17 cellular contexts compared by ENCODE assay signal in the genomic region with DNA sequence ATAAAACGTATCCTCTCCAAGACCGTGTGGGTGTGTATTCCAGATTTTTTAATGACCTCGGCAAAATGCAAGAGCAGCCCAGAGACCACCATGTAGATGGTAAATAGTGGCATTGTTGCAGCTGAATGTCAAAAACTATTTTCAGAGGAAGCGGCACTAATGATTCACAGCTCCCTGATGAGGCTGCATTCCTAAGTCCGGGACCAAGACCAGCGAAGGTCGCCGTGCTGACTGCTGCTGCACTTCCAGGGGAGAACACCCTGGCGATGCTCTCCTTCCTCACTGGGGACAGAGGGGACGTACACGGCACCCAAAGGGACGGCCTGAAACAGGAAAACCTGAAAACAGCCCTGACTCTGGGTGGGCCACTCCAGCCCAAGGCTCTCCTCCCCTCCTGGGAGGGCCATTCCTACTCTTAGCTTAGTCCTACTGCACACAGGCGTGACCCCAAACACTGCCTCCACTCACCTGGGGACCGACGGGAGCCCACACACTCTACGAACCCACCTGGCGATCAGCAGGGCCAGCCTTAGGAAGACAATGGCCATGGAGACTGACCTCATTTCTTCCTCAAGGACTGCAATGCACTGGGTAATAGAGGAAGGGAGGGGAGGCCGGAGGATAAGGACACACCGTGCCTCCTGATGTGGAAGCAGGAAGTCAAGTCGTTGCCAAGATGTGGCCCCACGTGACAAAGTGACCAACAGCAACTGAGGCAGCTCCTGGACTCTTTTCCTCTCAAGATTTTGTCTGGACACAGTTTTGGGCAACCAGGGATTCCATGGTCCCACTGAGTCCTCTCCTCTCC.
DNase-seq lines count a peak whose midpoint lies in the region; ATAC-seq, FAIRE-seq and TF ChIP-seq lines count a peak whose summit lies in the region.
"Had no signal": no experiment of that assay in that cellular context is flagged by ENCODE, and none has a peak within 500 bp of the region (broad histone marks: within the 10 kb centered on the region; RNA-seq: fewer than 3 reads in every experiment).

No MANE protein-coding gene starts in this region.

- no peak overlapping the region for H4K5ac ChIP-seq in H9 (ENCODE audit: insufficient read length, low read depth, low read length)
- H4K5ac ChIP-seq in H1 (ENCODE audit: insufficient read length, low read depth, low read length): no peak overlapping the region

- no peak overlapping the region for H2AFZ ChIP-seq in H9 (ENCODE audit: low read length)
- no peak overlapping the region for H2AFZ ChIP-seq in H1 (ENCODE audit: low read length)

- H3K23ac ChIP-seq in H9 (ENCODE audit: insufficient read length, low read depth, low read length): no peak overlapping the region
- H3K23ac ChIP-seq in H1 (ENCODE audit: insufficient read length): no peak overlapping the region

- H3K27me3 ChIP-seq in H9 (ENCODE audit: insufficient read depth, low read length) (no peaks in the 10 kb centered on the region), H1 (replicated peaks in 1 of 4; ENCODE audit: control insufficient read depth in 3 of 4, extremely low read depth in 1 of 4, insufficient read depth in 3 of 4, low read length in 3 of 4) (no peaks in the 10 kb centered on the region), neutrophil (no peaks in the 10 kb centered on the region), left ventricle myocardium inferior (ENCODE audit: low read depth) (no peaks in the 10 kb centered on the region)
- H3K27me3 ChIP-seq: heart right ventricle had no signal

- 84% methylated on average over 14 of the region's 21 CpGs for WGBS in A549 (ENCODE audit: missing lambda C conversion rate)
- no CpG with 5 or more reads among the region's 21 CpGs for WGBS in H9 (ENCODE audit: extremely low coverage, insufficient read length, low lambda C conversion rate)
- WGBS in H1 (ENCODE audit: extremely low coverage in 1 of 2, insufficient coverage in 1 of 2, insufficient read length in 1 of 2, insufficient replicate concordance in 2 of 2, low coverage in 1 of 2, low lambda C conversion rate in 2 of 2, missing lambda C conversion rate in 1 of 2), 2 experiments: 88% methylated on average over 20 of the region's 21 CpGs; no CpG with 5 or more reads in 1 of the 2 experiments

- H4K8ac ChIP-seq in H9 (replicated peaks; ENCODE audit: insufficient read length, low read depth, low read length) (no peak overlapping the region), H1 (ENCODE audit: extremely low read depth, insufficient read depth, low read length) (no peak overlapping the region)

- H3K9me3 Mint-ChIP-seq in H9: peaks cover 0 to 6% of the 10 kb centered on the region in 2 experiments; a peak in 1 of 5 replicates

- H3K14ac ChIP-seq in H9 (ENCODE audit: insufficient read depth, low read length): no peak overlapping the region
- H3K14ac ChIP-seq in H1 (ENCODE audit: insufficient read length): no peak overlapping the region

- no peak overlapping the region for H2AK5ac ChIP-seq in H9 (ENCODE audit: insufficient read length, low read length)
- no peak overlapping the region for H2AK5ac ChIP-seq in H1 (ENCODE audit: low read depth, low read length)

- H3K9ac ChIP-seq in H9 (ENCODE audit: extremely low read depth, insufficient read length, low read length) (no peak overlapping the region), H1 (replicated peaks in 1 of 4; ENCODE audit: extremely low read depth in 1 of 4, low read depth in 3 of 4, low read length in 3 of 4) (no peak overlapping the region)

- TF ChIP-seq EP300 in A549 (IDR thresholded peaks at IDR 0.05) (no peak), H1 (IDR thresholded peaks at IDR 0.05; ENCODE audit: borderline replicate concordance in 1 of 2, low read depth in 2 of 2, low read length in 2 of 2) (no peak)

- no peaks in the 10 kb centered on the region for H3K27me3 Mint-ChIP-seq in H9 (ENCODE audit: low read depth)

- DNase-seq in A549 (ENCODE audit: low read depth in 1 of 2, low spot score in 1 of 2): no peak
- DNase-seq in H9: peak; percentile 27
- DNase-seq in H1 (ENCODE audit: low read depth in 1 of 2, low spot score in 2 of 2): no peak
- no peak for DNase-seq in left ventricle myocardium inferior
- DNase-seq in Right ventricle myocardium inferior (ENCODE audit: missing footprints): no peak
- DNase-seq: cerebellar nuclear complex; H7; heart right ventricle; NCI-H1048; RPMI8226; stimulated activated CD4-positive, alpha-beta T cell treated with anti-CD3 and anti-CD28 coated beads, Interleukin-1b, Interleukin-23, amount 100 ng/mL, for 48 hours; T-helper 1 cell had no signal

- H3K27ac Mint-ChIP-seq in H9: peak overlapping the region in 1 of 3 experiments; percentile 91; a peak in 2 of 7 replicates

- POLR2A ChIA-PET in A549 (lab: Yijun Ruan, JAX) (no interaction called here), H1 (lab: Charles Lee; ENCODE audit: partially characterized antibody) (no interaction called here)

- no peak for ATAC-seq in A549
- no peak for ATAC-seq in HG02852 (IDR thresholded peaks at IDR 0.05; ENCODE audit: unreplicated experiment)
- no peak for ATAC-seq in GM21423 (IDR thresholded peaks at IDR 0.05; ENCODE audit: unreplicated experiment)
- no peak for ATAC-seq in Right ventricle myocardium inferior
- ATAC-seq: activated CD4-positive, CD25-positive, alpha-beta regulatory T cell treated with anti-CD3 and anti-CD28 coated beads, Interleukin-2, amount 50 U/mL, for 24 hours had no signal

- no peaks in the 10 kb centered on the region for H3K23me2 ChIP-seq in H9 (ENCODE audit: insufficient read length, low read depth, low read length, poor library complexity, severe bottlenecking)
- no peaks in the 10 kb centered on the region for H3K23me2 ChIP-seq in H1 (ENCODE audit: low read depth, low read length)

- H2BK12ac ChIP-seq in H9 (ENCODE audit: insufficient read length, low read depth, low read length): no peak overlapping the region
- H2BK12ac ChIP-seq in H1 (ENCODE audit: low read depth, low read length): no peak overlapping the region; the same call in 1 of the 2 replicates

- H2BK120ac ChIP-seq in H9 (ENCODE audit: low read depth, low read length, poor library complexity, severe bottlenecking) (no peak overlapping the region), H1 (replicated peaks; ENCODE audit: low read depth, low read length) (no peak overlapping the region)

- H2BK20ac ChIP-seq in H9 (ENCODE audit: low read depth, low read length, poor library complexity, severe bottlenecking) (no peak overlapping the region), H1 (ENCODE audit: low read length) (no peak overlapping the region)

- no peak overlapping the region for H3K4me3 Mint-ChIP-seq in H9

- H4K20me1 ChIP-seq in H9 (ENCODE audit: control insufficient read depth, insufficient read depth, insufficient read length) (no peaks in the 10 kb centered on the region), H1 (replicated peaks in 1 of 2; ENCODE audit: control insufficient read depth in 1 of 2, insufficient read depth in 2 of 2, low read length in 2 of 2) (no peaks in the 10 kb centered on the region)

- H3K4me3 ChIP-seq in A549: no peak overlapping the region
- H3K4me3 ChIP-seq in H1 (ENCODE audit: extremely low read depth in 1 of 4, insufficient read depth in 2 of 4, low read depth in 3 of 4, low read length in 4 of 4): no peak overlapping the region
- H3K4me3 ChIP-seq in neutrophil (ENCODE audit: low read depth in 1 of 2, low read length in 1 of 2): peak overlapping the region in 1 of 2 experiments; percentile 9
- H3K4me3 ChIP-seq in left ventricle myocardium inferior: no peak overlapping the region
- H3K4me3 ChIP-seq: heart right ventricle, thoracic aorta had no signal

- H3K36me3 Mint-ChIP-seq in H9 (ENCODE audit: insufficient read depth in 1 of 3, low read depth in 3 of 3): peaks cover 6% of the 10 kb centered on the region in 3 experiments; a peak in 6 of 7 replicates

- no peak for TF ChIP-seq RAD21 in A549 (conservative IDR thresholded peaks at IDR 0.05 in 1 of 2, IDR thresholded peaks at IDR 0.05 in 1 of 2)
- no peak for TF ChIP-seq RAD21 in H1 (IDR thresholded peaks at IDR 0.05 in 1 of 2, conservative IDR thresholded peaks at IDR 0.05 in 1 of 2; ENCODE audit: low read depth in 2 of 2, low read length in 2 of 2)

- CTCF ChIA-PET in A549 (lab: Yijun Ruan, JAX) (interaction anchor here (2.5 kb wide), 1 partner anchor 297 kb away, joined by 9 read pairs; no protein-coding TSS in a partner anchor), H1 (lab: Charles Lee; ENCODE audit: partially characterized antibody) (interaction anchor here (1.2 to 4.7 kb wide), 2 partner anchors 13 kb away, joined by 4 to 33 read pairs; no protein-coding TSS in a partner anchor)

- no peak overlapping the region for H3T11ph ChIP-seq in H9 (ENCODE audit: low read length)

- intact Hi-C loops in left ventricle myocardium inferior (cut with micrococcal nuclease) (no loop called here), Right ventricle myocardium inferior (cut with DNase I) (no loop called here)

- H3K36me3 ChIP-seq in H1 (ENCODE audit: control insufficient read depth in 2 of 4, insufficient read depth in 4 of 4, low read length in 3 of 4) (no peaks in the 10 kb centered on the region), neutrophil (peaks cover 13% of the 10 kb centered on the region), left ventricle myocardium inferior (no peaks in the 10 kb centered on the region)
- H3K36me3 ChIP-seq: heart right ventricle, thoracic aorta had no signal

- peaks cover 6 to 14% of the 10 kb centered on the region in 2 experiments; a peak in 3 of 4 replicates for H3K4me1 Mint-ChIP-seq in H9

- H2BK15ac ChIP-seq in H9 (ENCODE audit: low read depth, low read length) (no peak overlapping the region), H1 (ENCODE audit: low read length) (peak overlapping the region; percentile 0; the same call in 1 of the 2 replicates)

- no peak overlapping the region for H2BK5ac ChIP-seq in H9 (ENCODE audit: insufficient read length, low read length)
- 0 out of 2 replicates have a peak overlapping the region, but pooled peaks have one; percentile 13 for H2BK5ac ChIP-seq in H1 (ENCODE audit: low read depth, low read length)

- H3K9me3 ChIP-seq in A549: no peaks in the 10 kb centered on the region
- no peaks in the 10 kb centered on the region for H3K9me3 ChIP-seq in H9 (ENCODE audit: control insufficient read depth, low read depth, low read length)
- no peaks in the 10 kb centered on the region for H3K9me3 ChIP-seq in H1 (ENCODE audit: insufficient read depth in 2 of 2, low read depth in 1 of 2, low read length in 1 of 2)
- H3K9me3 ChIP-seq in neutrophil: no peaks in the 10 kb centered on the region
- no peaks in the 10 kb centered on the region for H3K9me3 ChIP-seq in left ventricle myocardium inferior (replicated peaks)
- H3K9me3 ChIP-seq: heart right ventricle, thoracic aorta had no signal

- H4K91ac ChIP-seq in H9 (ENCODE audit: insufficient read length, low read depth, low read length) (no peak overlapping the region), H1 (replicated peaks; ENCODE audit: insufficient read length, low read length) (no peak overlapping the region)

- H3K79me2 ChIP-seq in H9 (ENCODE audit: insufficient read depth, low read length): no peaks in the 10 kb centered on the region
- H3K79me2 ChIP-seq in H1 (ENCODE audit: control insufficient read depth in 1 of 2, insufficient read depth in 2 of 2, low read length in 2 of 2): peaks cover 0 to 2% of the 10 kb centered on the region in 2 experiments; a peak in 1 of 4 replicates

- H3K18ac ChIP-seq in H9 (ENCODE audit: insufficient read length, low read depth, low read length): no peak overlapping the region
- H3K18ac ChIP-seq in H1 (ENCODE audit: extremely low read depth, low read length): no peak overlapping the region

- H3K4me2 ChIP-seq in A549: no peak overlapping the region
- H3K4me2 ChIP-seq in H9 (ENCODE audit: insufficient read depth, insufficient read length, low read length): no peak overlapping the region
- H3K4me2 ChIP-seq in H1 (ENCODE audit: insufficient read depth in 1 of 2, low read depth in 2 of 2, low read length in 2 of 2): no peak overlapping the region

- H3K4me1 ChIP-seq in A549 (no peaks in the 10 kb centered on the region), H9 (ENCODE audit: insufficient read depth, low read length) (no peaks in the 10 kb centered on the region), H1 (replicated peaks in 1 of 4; ENCODE audit: control insufficient read depth in 3 of 4, insufficient read depth in 4 of 4, low read length in 3 of 4) (peaks cover 0 to 6% (median 1%) of the 10 kb centered on the region in 4 experiments; a peak in 2 of 7 replicates), neutrophil (ENCODE audit: control insufficient read depth in 1 of 2, insufficient read depth in 1 of 2, low read depth in 1 of 2, low read length in 1 of 2) (peaks cover 77 to 83% of the 10 kb centered on the region in 2 experiments), left ventricle myocardium inferior (peaks cover 64% of the 10 kb centered on the region)

- TF ChIP-seq POLR2A in A549 (IDR thresholded peaks at IDR 0.05; ENCODE audit: low read length) (no peak), H1 (IDR thresholded peaks at IDR 0.05; ENCODE audit: control extremely low read depth in 1 of 2, low read depth in 2 of 2, low read length in 2 of 2) (no peak)

- no peaks in the 10 kb centered on the region for H3K79me1 ChIP-seq in H9 (ENCODE audit: insufficient read depth, low read depth, low read length, poor library complexity, severe bottlenecking)
- H3K79me1 ChIP-seq in H1 (ENCODE audit: low read depth, low read length): peaks cover 7% of the 10 kb centered on the region; the same call in 1 of the 2 replicates

- no peak overlapping the region for H3K27ac ChIP-seq in A549
- H3K27ac ChIP-seq in H9 (ENCODE audit: insufficient read length, low read depth, low read length): no peak overlapping the region
- no peak overlapping the region for H3K27ac ChIP-seq in H1 (ENCODE audit: low read depth, low read length)
- H3K27ac ChIP-seq in neutrophil: peak overlapping the region; percentile 65
- no peak overlapping the region for H3K27ac ChIP-seq in left ventricle myocardium inferior (replicated peaks)
- H3K27ac ChIP-seq: heart right ventricle, thoracic aorta had no signal

- H3K56ac ChIP-seq in H9 (ENCODE audit: insufficient read length, low read depth, low read length) (no peak overlapping the region), H1 (replicated peaks; ENCODE audit: insufficient read length, low read depth, low read length) (no peak overlapping the region)

- H3K4ac ChIP-seq in H9 (ENCODE audit: low read depth, low read length): no peak overlapping the region
- no peak overlapping the region for H3K4ac ChIP-seq in H1 (replicated peaks; ENCODE audit: insufficient read length, low read depth, low read length)

- TF ChIP-seq CTCF in A549 (IDR thresholded peaks at IDR 0.05): no peak
- no peak for TF ChIP-seq CTCF in H9 (conservative IDR thresholded peaks at IDR 0.05)
- no peak for TF ChIP-seq CTCF in H1 (IDR thresholded peaks at IDR 0.05; ENCODE audit: control extremely low read depth in 1 of 3, insufficient read depth in 1 of 3, low read depth in 1 of 3, low read length in 3 of 3)
- no peak for TF ChIP-seq CTCF in neutrophil (IDR thresholded peaks at IDR 0.05)
- no peak for TF ChIP-seq CTCF in left ventricle myocardium inferior (IDR thresholded peaks at IDR 0.05; ENCODE audit: borderline replicate concordance)

- FAIRE-seq in A549 (lab: Jason Lieb, UNC): no peak
- no peak for FAIRE-seq in H1 (lab: Jason Lieb, UNC)
